10 cellular contexts compared by ENCODE assay signal in the genomic region with DNA sequence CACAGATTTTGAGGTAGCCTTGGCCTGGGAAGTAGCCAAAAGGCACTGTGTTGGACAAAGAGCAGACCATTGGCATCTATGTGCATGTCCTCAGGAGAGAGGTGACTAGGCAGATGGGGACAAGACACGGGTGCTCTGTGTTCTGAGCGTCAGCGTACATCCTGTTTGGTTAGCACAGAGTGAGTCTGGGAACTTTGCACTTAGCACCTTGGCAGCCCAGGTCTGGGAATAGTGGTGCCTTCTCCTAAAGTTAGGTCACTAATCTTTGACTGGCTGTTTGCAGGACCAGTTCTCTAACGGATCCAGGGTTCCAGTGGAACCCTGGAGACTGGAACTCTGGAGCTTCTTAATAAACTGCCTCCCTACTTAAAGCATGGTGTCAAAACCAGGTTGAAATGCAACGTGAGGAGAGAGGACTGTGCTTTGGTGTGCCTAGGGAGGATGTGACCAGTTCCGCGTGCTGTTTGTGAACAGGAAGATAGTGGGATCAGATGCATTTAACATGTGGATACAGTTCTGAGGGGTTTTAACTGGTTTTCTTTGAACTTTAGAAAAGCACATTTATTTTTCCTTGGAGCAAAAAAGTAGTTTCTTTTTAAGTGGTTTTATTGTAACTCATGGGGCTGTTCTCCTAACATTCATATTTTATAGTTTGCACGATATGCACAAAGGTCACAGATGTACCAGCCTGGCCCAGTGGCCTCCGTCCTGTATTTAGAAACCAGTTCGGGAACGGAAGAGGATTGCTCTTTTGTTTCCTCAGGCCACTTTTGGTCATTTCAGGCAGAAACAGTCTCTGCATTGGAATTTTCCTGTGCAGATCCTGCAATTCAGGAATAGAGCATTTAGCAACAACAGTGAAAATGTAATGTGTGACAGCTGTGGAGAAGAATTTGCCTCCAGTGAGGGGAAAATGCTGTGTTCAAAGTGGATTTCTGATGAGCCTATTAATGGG. TPM values are rescaled to one million over a fixed set of nuclear protein-coding genes. Genes with fewer than 3 reads are reported as not detected.
A peak's percentile ranks its signal among the peaks of the same experiment; 100 is the strongest.
DNase-seq lines count a peak whose midpoint lies in the region; ATAC-seq and TF ChIP-seq lines count a peak whose summit lies in the region.
"Had no signal": no experiment of that assay in that cellular context is flagged by ENCODE, and none has a peak within 500 bp of the region (broad histone marks: within the 10 kb centered on the region; RNA-seq: fewer than 3 reads in every experiment).

No MANE protein-coding gene starts in this region.

- H3K4me1 Mint-ChIP-seq in brain (peaks cover 62% of the 10 kb centered on the region), immature natural killer cell (peaks cover 9 to 71% of the 10 kb centered on the region in 2 donors)

- no peaks in the 10 kb centered on the region for H3K27me3 ChIP-seq in spleen (replicated peaks in 1 of 7)

- H3K36me3 Mint-ChIP-seq in brain (peaks cover 47% of the 10 kb centered on the region), immature natural killer cell (peaks cover 11 to 17% (median 11%) of the 10 kb centered on the region in 3 donors)

- WGBS in spleen, 5 donors: 41 to 53% (median 47%) methylated on average over 11 of the region's 11 CpGs

- DNase-seq in GM04503 (ENCODE audit: low read depth) (peak; percentile 53), immature natural killer cell (peak; percentile 69 to 76 (median 70)), spleen (peak; percentile 80), DMS153 treated with DMSO at 0.1 percent for 48 hours (lab: John Stamatoyannopoulos, UW; ENCODE audit: unreplicated experiment) (no peak)
- DNase-seq: posterior cingulate gyrus had no signal

- ATAC-seq in HG02759 (IDR thresholded peaks at IDR 0.05; ENCODE audit: unreplicated experiment) (no peak), HG03565 (IDR thresholded peaks at IDR 0.05; ENCODE audit: unreplicated experiment) (no peak), HG03439 (IDR thresholded peaks at IDR 0.05; ENCODE audit: unreplicated experiment) (no peak)

- H3K27me3 Mint-ChIP-seq in brain: no peaks in the 10 kb centered on the region
- peaks cover 23 to 38% (median 28%) of the 10 kb centered on the region in 3 donors for H3K27me3 Mint-ChIP-seq in immature natural killer cell (ENCODE audit: low read depth in 3 of 3)

- H3K4me1 ChIP-seq in spleen: peaks cover 56 to 100% (median 82%) of the 10 kb centered on the region in 6 donors

- no peak overlapping the region for H3K4me3 Mint-ChIP-seq in brain
- peak overlapping the region; percentile 64 to 78 (median 73) for H3K4me3 Mint-ChIP-seq in immature natural killer cell

- TF ChIP-seq CTCF in brain (conservative IDR thresholded peaks at IDR 0.05): no peak
- no peak for TF ChIP-seq CTCF in spleen (IDR thresholded peaks at IDR 0.05 in 8 of 11, conservative IDR thresholded peaks at IDR 0.05 in 3 of 11)

- H3K27ac ChIP-seq in spleen: peak overlapping the region; percentile 43 to 91 (median 84)
- H3K27ac ChIP-seq: KMS-11 had no signal

- H3K9me3 Mint-ChIP-seq in brain: no peaks in the 10 kb centered on the region
- peaks cover 0 to 4% (median 0%) of the 10 kb centered on the region in 6 donors for H3K9me3 Mint-ChIP-seq in immature natural killer cell

- H3K36me3 ChIP-seq in spleen: peaks cover 0 to 41% (median 0%) of the 10 kb centered on the region in 6 donors

- peak overlapping the region in 1 of 8 donors; percentile 17 for H3K4me3 ChIP-seq in spleen

- intact Hi-C loops in spleen (cut with DNase I; ENCODE audit: low total_unique reads): no loop called here

- no peak for TF ChIP-seq POLR2A in spleen (IDR thresholded peaks at IDR 0.05)

- H3K9me3 ChIP-seq in spleen: no peaks in the 10 kb centered on the region

- H3K27ac Mint-ChIP-seq in brain: peak overlapping the region in 4 of 5 experiments; percentile 36 to 89 (median 60)
- peak overlapping the region in 5 of 6 donors; percentile 98 to 100 (median 99) for H3K27ac Mint-ChIP-seq in immature natural killer cell

RNA-seq across cellular contexts. Expression of a gene that starts 48.8 kb away (rescaled TPM):
- polyA plus RNA-seq in brain (ENCODE audit: insufficient read depth, low read depth, low replicate concordance): 82.7 TPM
- polyA plus RNA-seq in immature natural killer cell: 10 to 100 TPM; 26.9 to 70.6 (median 33.1) TPM
- 100 to 1,000 TPM in 5 of 7 donors, 10 to 100 TPM in 2; 83.9 to 158 (median 123) TPM for total RNA-seq in spleen
- polyA plus RNA-seq in spleen: 1 to 10 TPM; 2.1 to 8.2 (median 3.2) TPM

Comparison
In these comparisons a context has a peak if more than half of its experiments do, and no peak if none do; other contexts are left out.
1. H3K4me3 Mint-ChIP-seq: peak in immature natural killer cell (5 of 5); none in brain (0 of 5).